In genomic region chr15:28996289-28996688, GRCh38 we compare ENCODE assay signal across 21 cellular contexts.
DNase-seq lines count a peak whose midpoint lies in the region; ATAC-seq and TF ChIP-seq lines count a peak whose summit lies in the region.
"Had no signal": no experiment of that assay in that cellular context is flagged by ENCODE, and none has a peak within 500 bp of the region (broad histone marks: within the 10 kb centered on the region; RNA-seq: fewer than 3 reads in every experiment).

No MANE protein-coding gene starts in this region.

- H3K27me3 Mint-ChIP-seq in activated CD4-positive, alpha-beta T cell treated with anti-CD3 and anti-CD28 coated beads for 36 hours, result no peaks in the 10 kb centered on the region
- H3K27me3 Mint-ChIP-seq in neural progenitor cell (ENCODE audit: insufficient read depth, low read depth), result peaks cover 2% of the 10 kb centered on the region

- H3K27me3 ChIP-seq in dorsolateral prefrontal cortex (no peaks in the 10 kb centered on the region), neural progenitor cell (no peaks in the 10 kb centered on the region)

- intact Hi-C loops in activated CD4-positive, alpha-beta T cell treated with anti-CD3 and anti-CD28 coated beads for 36 hours (cut with DNase I, micrococcal nuclease), result no loop called here
- intact Hi-C loops in dorsolateral prefrontal cortex (cut with DNase I), result loop anchor here (5.0 kb wide), 1 partner anchor 46 kb away; no protein-coding TSS in a partner anchor

- H2AFZ ChIP-seq in neural progenitor cell (replicated peaks), result no peak overlapping the region

- no peaks in the 10 kb centered on the region for H3K9me3 ChIP-seq in neural progenitor cell (ENCODE audit: low read depth)

- H3K4me3 Mint-ChIP-seq in activated CD4-positive, alpha-beta T cell treated with anti-CD3 and anti-CD28 coated beads for 36 hours, result no peak overlapping the region
- no peak overlapping the region for H3K4me3 Mint-ChIP-seq in neural progenitor cell
- H3K4me3 Mint-ChIP-seq: IgD-negative memory B cell had no signal

- H3K4me3 ChIP-seq in dorsolateral prefrontal cortex, result peak overlapping the region in 1 of 59 donors; percentile 45
- no peak overlapping the region for H3K4me3 ChIP-seq in neural progenitor cell

- H3K4me2 ChIP-seq in neural progenitor cell, result no peak overlapping the region

- CTCF ChIA-PET in activated CD4-positive, alpha-beta T cell treated with anti-CD3 and anti-CD28 coated beads for 36 hours (lab: Charles Lee), result interaction anchor here (2.3 kb wide), 1 partner anchor 94 kb away, joined by 8 read pairs; no protein-coding TSS in a partner anchor

- ATAC-seq in activated CD4-positive, alpha-beta T cell treated with anti-CD3 and anti-CD28 coated beads for 36 hours, result no peak
- ATAC-seq: HCT116, Panc1 had no signal

- no peaks in the 10 kb centered on the region for H3K36me3 ChIP-seq in neural progenitor cell

- peak overlapping the region; percentile 83 to 99 (median 96) for H3K27ac ChIP-seq in dorsolateral prefrontal cortex
- H3K27ac ChIP-seq in neural progenitor cell, result no peak overlapping the region
- H3K27ac ChIP-seq: 22Rv1 had no signal

- no peak for TF ChIP-seq CTCF in dorsolateral prefrontal cortex (IDR thresholded peaks at IDR 0.05 in 54 of 56, conservative IDR thresholded peaks at IDR 0.05 in 2 of 56; ENCODE audit: low read depth in 1 of 56, partially characterized antibody in 56 of 56)
- no peak for TF ChIP-seq CTCF in neural progenitor cell (IDR thresholded peaks at IDR 0.05)

- peaks cover 38% of the 10 kb centered on the region for H3K4me1 Mint-ChIP-seq in activated CD4-positive, alpha-beta T cell treated with anti-CD3 and anti-CD28 coated beads for 36 hours
- H3K4me1 Mint-ChIP-seq in neural progenitor cell, result peaks cover 52% of the 10 kb centered on the region
- H3K4me1 Mint-ChIP-seq: IgD-negative memory B cell had no signal

- H3K9me3 Mint-ChIP-seq in activated CD4-positive, alpha-beta T cell treated with anti-CD3 and anti-CD28 coated beads for 36 hours (ENCODE audit: low read depth), result no peaks in the 10 kb centered on the region
- peaks cover 6% of the 10 kb centered on the region for H3K9me3 Mint-ChIP-seq in neural progenitor cell
- H3K9me3 Mint-ChIP-seq: IgD-negative memory B cell had no signal

- H3K9ac ChIP-seq in neural progenitor cell, result no peak overlapping the region

- peaks cover 34% of the 10 kb centered on the region for H3K4me1 ChIP-seq in neural progenitor cell

- peaks cover 10% of the 10 kb centered on the region for H3K36me3 Mint-ChIP-seq in activated CD4-positive, alpha-beta T cell treated with anti-CD3 and anti-CD28 coated beads for 36 hours (ENCODE audit: low read depth)
- H3K36me3 Mint-ChIP-seq in neural progenitor cell, result peaks cover 34% of the 10 kb centered on the region
- H3K36me3 Mint-ChIP-seq: IgD-negative memory B cell had no signal

- H4K20me1 ChIP-seq in neural progenitor cell (ENCODE audit: low read depth), result peaks cover 33% of the 10 kb centered on the region

- peak overlapping the region; percentile 40 for H3K27ac Mint-ChIP-seq in activated CD4-positive, alpha-beta T cell treated with anti-CD3 and anti-CD28 coated beads for 36 hours
- H3K27ac Mint-ChIP-seq in neural progenitor cell, result peak overlapping the region; percentile 46
- H3K27ac Mint-ChIP-seq: IgD-negative memory B cell had no signal

- POLR2A ChIA-PET in activated CD4-positive, alpha-beta T cell treated with anti-CD3 and anti-CD28 coated beads for 36 hours (lab: Charles Lee), result no interaction called here

- no peak for DNase-seq in activated CD4-positive, alpha-beta T cell treated with anti-CD3 and anti-CD28 coated beads for 36 hours
- no peak for DNase-seq in activated CD4-positive, alpha-beta T cell treated with anti-CD3 and anti-CD28 coated beads, Interleukin-2, amount 50 U/mL, for 1 hour
- DNase-seq in dorsolateral prefrontal cortex (no peak), neural progenitor cell (ENCODE audit: low spot score) (no peak), NCI-H2107 treated with DMSO at 0.1 percent for 48 hours (lab: John Stamatoyannopoulos, UW; ENCODE audit: unreplicated experiment) (no peak), iPS-NIHi7 (ENCODE audit: extremely low spot score) (no peak), DMS153 (lab: John Stamatoyannopoulos, UW) (no peak), SK-N-DZ (ENCODE audit: low spot score) (no peak)
- DNase-seq: GDM1; GOT3; NCI-H1105; NCI-H146; NCI-H2029; NCI-H345; NCI-H524; NCI-H774; NK-92 treated with Interleukin-12 subunit alpha and Interleukin-12 subunit beta, amount 100 ng/mL, for 24 hours had no signal

- H3K79me2 ChIP-seq in neural progenitor cell (ENCODE audit: low read depth), result no peaks in the 10 kb centered on the region

- H3F3A ChIP-seq in neural progenitor cell (ENCODE audit: low read depth), result no peaks in the 10 kb centered on the region

Comparison
In these comparisons a context has a peak if more than half of its experiments do, and no peak if none do; other contexts are left out.
1. intact Hi-C loops: an anchor here in dorsolateral prefrontal cortex (5.0 kb wide); none called in activated CD4-positive, alpha-beta T cell treated with anti-CD3 and anti-CD28 coated beads for 36 hours.